ENCODE assay signal across 10 cellular contexts in genomic region chr2:67970071-67970470, GRCh38.
"Had no signal": no experiment of that assay in that cellular context is flagged by ENCODE, and none has a peak within 500 bp of the region (broad histone marks: within the 10 kb centered on the region; RNA-seq: fewer than 3 reads in every experiment).

No MANE protein-coding gene starts in this region.

- H3K9ac ChIP-seq: KMS-11 had no signal

- H2AFZ ChIP-seq: GM23338 had no signal

- H3K4me2 ChIP-seq: GM23338, KMS-11 had no signal

- DNase-seq: H7, HFFc6, Karpas-422, KBM-7 had no signal

- H3K4me3 ChIP-seq: GM23338, HAP-1 had no signal

- FAIRE-seq: H1, HTR-8/SVneo had no signal

- H3K27ac ChIP-seq: KMS-11 had no signal

- H3K9me3 ChIP-seq: HAP-1 had no signal

- ATAC-seq: GM23338, HCT116 had no signal

- H3K4me1 ChIP-seq: HAP-1 had no signal

- H3K36me3 ChIP-seq: HAP-1 had no signal
